In the genomic region with DNA sequence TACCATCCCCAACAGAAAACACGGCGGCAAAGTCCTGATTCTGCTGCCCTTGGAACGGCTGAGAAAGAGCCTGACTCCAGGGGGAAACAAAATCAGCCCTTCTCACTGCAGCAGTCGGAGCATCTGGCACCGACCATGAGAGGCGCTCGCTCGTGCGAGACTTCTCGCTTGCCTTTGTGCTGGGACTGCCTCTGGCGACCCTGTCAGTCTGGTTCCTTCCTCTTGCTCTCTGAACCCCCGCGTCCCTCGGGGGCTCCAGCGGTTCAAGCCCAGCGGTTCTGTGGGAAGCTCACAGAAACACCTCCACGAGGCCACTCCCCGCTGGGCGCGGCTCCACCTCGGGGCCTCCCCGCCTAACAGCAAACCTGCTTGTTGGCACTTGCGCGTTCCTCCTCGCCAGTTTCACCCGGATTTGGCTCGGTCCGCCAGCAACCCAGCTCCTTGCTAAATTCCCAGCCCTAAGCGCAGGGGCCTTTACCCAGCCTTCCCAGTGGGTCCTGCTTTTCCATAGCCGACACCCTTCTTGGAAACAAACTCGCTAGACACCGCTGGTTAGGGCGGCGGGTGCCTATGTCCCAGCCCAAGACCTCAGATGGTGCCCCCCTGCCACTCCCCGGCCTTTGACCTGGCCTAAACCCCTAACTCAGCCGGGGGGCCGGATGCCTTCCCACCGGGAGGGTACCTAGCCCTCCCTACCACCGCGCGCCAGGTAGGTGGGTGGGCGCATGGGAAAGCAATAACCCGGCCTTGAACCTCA, we compare ENCODE assay signal across 8 cellular contexts. TPM values are rescaled to one million over a fixed set of nuclear protein-coding genes. Genes with fewer than 3 reads are reported as not detected.
DNase-seq lines count a peak whose midpoint lies in the region; ATAC-seq and TF ChIP-seq lines count a peak whose summit lies in the region.

No MANE protein-coding gene starts in this region.

- H3K9me3 Mint-ChIP-seq in T-cell: no peaks in the 10 kb centered on the region

- DNase-seq in DMS153 (lab: John Stamatoyannopoulos, UW): peak; percentile 76
- peak; percentile 65 for DNase-seq in NCI-H526 treated with DMSO at 0.1 percent for 48 hours (lab: John Stamatoyannopoulos, UW)
- DNase-seq in right lobe of liver: peak; percentile 87 to 92 (median 92)
- DNase-seq in thoracic aorta (ENCODE audit: low spot score): peak; percentile 15
- DNase-seq in T-cell: no peak
- DNase-seq in stimulated activated CD4-positive, alpha-beta T cell treated with anti-CD3 and anti-CD28 coated beads, Interleukin-12 subunit alpha, Interleukin-12 subunit beta, amount 100 ng/mL, for 4 hours: no peak

- H3K36me3 ChIP-seq in HEK293 (ENCODE audit: control insufficient read depth in 2 of 2, insufficient read depth in 1 of 2, low read length in 2 of 2) (peaks cover 0 to 27% of the 10 kb centered on the region in 2 experiments; a peak in 2 of 3 replicates), duodenal mucosa (ENCODE audit: control insufficient read depth in 1 of 2, insufficient read depth in 2 of 2, low read length in 2 of 2) (peaks cover 0 to 3% of the 10 kb centered on the region in 2 donors), right lobe of liver (peaks cover 0 to 14% (median 0%) of the 10 kb centered on the region in 4 donors), thoracic aorta (no peaks in the 10 kb centered on the region)

- H3K4me1 ChIP-seq in HEK293 (ENCODE audit: control insufficient read depth, insufficient read depth, low read length) (peaks cover 19% of the 10 kb centered on the region), duodenal mucosa (ENCODE audit: control insufficient read depth in 1 of 2, insufficient read depth in 2 of 2, low read length in 2 of 2) (peaks cover 18 to 36% of the 10 kb centered on the region in 2 donors), right lobe of liver (peaks cover 0 to 34% (median 13%) of the 10 kb centered on the region in 4 donors), thoracic aorta (ENCODE audit: control insufficient read depth in 1 of 2, low read depth in 2 of 2) (peaks cover 23 to 46% of the 10 kb centered on the region in 2 donors)

- H3K4me3 Mint-ChIP-seq in T-cell: peak overlapping the region in 1 of 3 donors; percentile 40

- intact Hi-C loops in right lobe of liver (cut with DNase I): no loop called here

- peak overlapping the region; percentile 93 for H3K27ac ChIP-seq in HEK293 (ENCODE audit: extremely low read depth, low read depth, low read length)
- H3K27ac ChIP-seq in duodenal mucosa (ENCODE audit: low read depth, low read length): peak overlapping the region; percentile 94
- peak overlapping the region; percentile 88 to 97 (median 95) for H3K27ac ChIP-seq in right lobe of liver
- peak overlapping the region; percentile 99 for H3K27ac ChIP-seq in thoracic aorta

- H3K9ac ChIP-seq in duodenal mucosa (ENCODE audit: low read depth in 1 of 2, low read length in 2 of 2): peak overlapping the region; percentile 89 to 91

- H3K4me3 ChIP-seq in HEK293 (ENCODE audit: low read depth, low read length) (peak overlapping the region; percentile 89), duodenal mucosa (ENCODE audit: low read depth in 1 of 2, low read length in 2 of 2) (peak overlapping the region; percentile 82 to 95), right lobe of liver (peak overlapping the region; percentile 65 to 85 (median 76)), thoracic aorta (peak overlapping the region; percentile 86)

- H3K27me3 Mint-ChIP-seq in T-cell: peaks cover 52 to 53% of the 10 kb centered on the region in 2 donors

- POLR2A ChIA-PET in HEK293 (lab: Yijun Ruan, JAX): interaction anchor here (0.6 to 1.8 kb wide), 12 partner anchors 12 to 1155 kb away, joined by 3 to 7 read pairs (median 3); no protein-coding TSS in a partner anchor
- POLR2A ChIA-PET in T-cell (lab: Charles Lee): no interaction called here

- TF ChIP-seq CTCF in HEK293 (tag by site-specific recombination; IDR thresholded peaks at IDR 0.05): peak; percentile 65; the same call in 1 of the 2 replicates
- TF ChIP-seq CTCF in right lobe of liver (IDR thresholded peaks at IDR 0.05): peak in 1 of 4 donors; percentile 7
- peak; percentile 23 for TF ChIP-seq CTCF in thoracic aorta (IDR thresholded peaks at IDR 0.05)

- WGBS in right lobe of liver (ENCODE audit: insufficient coverage, low coverage, low lambda C conversion rate, missing lambda C conversion rate): 0% methylated on average over 16 of the region's 43 CpGs

- H3K9me3 ChIP-seq in HEK293 (ENCODE audit: control insufficient read depth, insufficient read depth, low read depth, low read length): no peaks in the 10 kb centered on the region
- no peaks in the 10 kb centered on the region for H3K9me3 ChIP-seq in duodenal mucosa (ENCODE audit: control insufficient read depth in 1 of 2, low read length in 2 of 2)
- no peaks in the 10 kb centered on the region for H3K9me3 ChIP-seq in right lobe of liver
- no peaks in the 10 kb centered on the region for H3K9me3 ChIP-seq in thoracic aorta

- peaks cover 5 to 6% of the 10 kb centered on the region in 2 donors for H3K27me3 ChIP-seq in duodenal mucosa (ENCODE audit: control insufficient read depth in 1 of 2, insufficient read depth in 2 of 2, low read length in 2 of 2)
- no peaks in the 10 kb centered on the region for H3K27me3 ChIP-seq in right lobe of liver
- no peaks in the 10 kb centered on the region for H3K27me3 ChIP-seq in thoracic aorta (replicated peaks; ENCODE audit: insufficient read depth)

- H3K36me3 Mint-ChIP-seq in T-cell: peaks cover 4% of the 10 kb centered on the region

- CTCF ChIA-PET in HEK293 (lab: Yijun Ruan, JAX): interaction anchor here (1.1 to 1.7 kb wide), 4 partner anchors 9 to 888 kb away, joined by 3 to 5 read pairs (median 4); no protein-coding TSS in a partner anchor
- CTCF ChIA-PET in T-cell (lab: Charles Lee): no interaction called here

- H3K27ac Mint-ChIP-seq in T-cell: no peak overlapping the region

- TF ChIP-seq POLR2A in right lobe of liver (IDR thresholded peaks at IDR 0.05): peak; percentile 37

- peak; percentile 63 to 75 (median 72) for ATAC-seq in right lobe of liver
- ATAC-seq in thoracic aorta (ENCODE audit: insufficient number of reproducible peaks, low FRiP score, low read depth): no peak
- no peak for ATAC-seq in T-cell (replicated peaks in 1 of 4)

- H3K4me1 Mint-ChIP-seq in T-cell: peaks cover 8 to 12% (median 11%) of the 10 kb centered on the region in 3 donors

TF ChIP-seq in HEK293, 187 proteins besides CTCF, POLR2A, EP300 and RAD21 (continues in another document):
- TF ChIP-seq ZNF654 (tag by site-specific recombination; IDR thresholded peaks at IDR 0.05; ENCODE audit: low read depth) (no peak), HOXA7 (CRISPR knock-in tag; IDR thresholded peaks at IDR 0.05; ENCODE audit: borderline replicate concordance) (no peak), EGR2 (tag by site-specific recombination; IDR thresholded peaks at IDR 0.05; ENCODE audit: low read depth) (0 out of 2 replicates have a peak, but pooled peaks have one; percentile 9), ZNF211 (tag by site-specific recombination; IDR thresholded peaks at IDR 0.05; ENCODE audit: low read depth) (no peak)
- TF ChIP-seq, protein P1, sequence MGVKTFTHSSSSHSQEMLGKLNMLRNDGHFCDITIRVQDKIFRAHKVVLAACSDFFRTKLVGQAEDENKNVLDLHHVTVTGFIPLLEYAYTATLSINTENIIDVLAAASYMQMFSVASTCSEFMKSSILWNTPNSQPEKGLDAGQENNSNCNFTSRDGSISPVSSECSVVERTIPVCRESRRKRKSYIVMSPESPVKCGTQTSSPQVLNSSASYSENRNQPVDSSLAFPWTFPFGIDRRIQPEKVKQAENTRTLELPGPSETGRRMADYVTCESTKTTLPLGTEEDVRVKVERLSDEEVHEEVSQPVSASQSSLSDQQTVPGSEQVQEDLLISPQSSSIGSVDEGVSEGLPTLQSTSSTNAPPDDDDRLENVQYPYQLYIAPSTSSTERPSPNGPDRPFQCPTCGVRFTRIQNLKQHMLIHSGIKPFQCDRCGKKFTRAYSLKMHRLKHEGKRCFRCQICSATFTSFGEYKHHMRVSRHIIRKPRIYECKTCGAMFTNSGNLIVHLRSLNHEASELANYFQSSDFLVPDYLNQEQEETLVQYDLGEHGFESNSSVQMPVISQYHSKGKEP (tag by site-specific recombination; IDR thresholded peaks at IDR 0.05): no peak
- TF ChIP-seq, protein P2, sequence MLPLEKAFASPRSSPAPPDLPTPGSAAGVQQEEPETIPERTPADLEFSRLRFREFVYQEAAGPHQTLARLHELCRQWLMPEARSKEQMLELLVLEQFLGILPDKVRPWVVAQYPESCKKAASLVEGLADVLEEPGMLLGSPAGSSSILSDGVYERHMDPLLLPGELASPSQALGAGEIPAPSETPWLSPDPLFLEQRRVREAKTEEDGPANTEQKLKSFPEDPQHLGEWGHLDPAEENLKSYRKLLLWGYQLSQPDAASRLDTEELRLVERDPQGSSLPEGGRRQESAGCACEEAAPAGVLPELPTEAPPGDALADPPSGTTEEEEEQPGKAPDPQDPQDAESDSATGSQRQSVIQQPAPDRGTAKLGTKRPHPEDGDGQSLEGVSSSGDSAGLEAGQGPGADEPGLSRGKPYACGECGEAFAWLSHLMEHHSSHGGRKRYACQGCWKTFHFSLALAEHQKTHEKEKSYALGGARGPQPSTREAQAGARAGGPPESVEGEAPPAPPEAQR (tag by site-specific recombination; IDR thresholded peaks at IDR 0.05): no peak

RNA-seq across cellular contexts. Expression of gene RND3, which starts 2.2 kb away (rescaled TPM):
- total RNA-seq in right lobe of liver (10 to 100 TPM; 20.0 to 70.5 (median 36.8) TPM), thoracic aorta (100 to 1,000 TPM in 1 of 2 donors, 10 to 100 TPM in 1; 27.9 to 119 TPM), T-cell (under 1 TPM in 3 of 5 donors, not detected in 2; 0.66 to 0.98 (median 0.90) TPM)

Comparison
In these comparisons a context has a peak if more than half of its experiments do, and no peak if none do; other contexts are left out.
1. DNase-seq: peak in DMS153 (single experiment), NCI-H526 treated with DMSO at 0.1 percent for 48 hours (single experiment), right lobe of liver (3 of 3) and thoracic aorta (single experiment); none in T-cell (0 of 34) and stimulated activated CD4-positive, alpha-beta T cell treated with anti-CD3 and anti-CD28 coated beads, Interleukin-12 subunit alpha, Interleukin-12 subunit beta, amount 100 ng/mL, for 4 hours (single experiment).
2. ATAC-seq: peak in right lobe of liver (4 of 4); none in thoracic aorta (single experiment) and T-cell (0 of 4).
3. RNA of gene RND3, which starts 2.2 kb away (total RNA-seq): 27.9 to 119 TPM in thoracic aorta and 20.0 to 70.5 TPM in right lobe of liver; 0.66 to 0.98 TPM in T-cell; every median in the first group is over 10 times any median in the second.
4. Peak in every context shown above with its lines, with median percentiles within 50 percentile points of each other: H3K27ac ChIP-seq and H3K4me3 ChIP-seq.